ENCODE assay signal across 2 cellular contexts in the genomic region with DNA sequence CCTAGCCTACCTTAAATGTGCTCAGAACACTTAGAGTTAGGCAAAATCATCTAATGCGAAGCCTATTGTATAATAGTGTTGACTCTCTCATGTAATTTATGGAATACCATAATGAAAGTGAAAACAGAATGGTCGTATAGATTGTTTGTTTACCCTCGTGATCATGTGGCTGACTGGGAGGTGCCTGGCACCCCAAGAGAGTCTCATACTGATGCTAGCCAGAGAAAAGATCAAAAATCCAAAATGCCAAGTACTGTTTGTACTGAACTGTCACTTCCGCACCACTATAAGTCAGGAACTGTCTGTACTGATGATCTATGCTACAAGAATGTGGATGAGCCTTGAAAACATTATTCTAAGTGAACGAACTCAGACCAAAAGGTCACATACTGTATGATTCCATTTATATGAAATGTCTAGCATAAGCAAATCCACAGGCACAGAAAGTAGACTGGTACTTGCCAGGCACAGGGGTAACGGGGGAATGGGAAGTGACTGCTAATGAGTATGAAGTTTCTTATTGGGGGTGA.
TF ChIP-seq lines count a peak whose summit lies in the region.

No MANE protein-coding gene starts in this region.

TF ChIP-seq in GM23338, 12 proteins besides CTCF, POLR2A, EP300 and RAD21 (continues in another document):
- TF ChIP-seq, protein P1, sequence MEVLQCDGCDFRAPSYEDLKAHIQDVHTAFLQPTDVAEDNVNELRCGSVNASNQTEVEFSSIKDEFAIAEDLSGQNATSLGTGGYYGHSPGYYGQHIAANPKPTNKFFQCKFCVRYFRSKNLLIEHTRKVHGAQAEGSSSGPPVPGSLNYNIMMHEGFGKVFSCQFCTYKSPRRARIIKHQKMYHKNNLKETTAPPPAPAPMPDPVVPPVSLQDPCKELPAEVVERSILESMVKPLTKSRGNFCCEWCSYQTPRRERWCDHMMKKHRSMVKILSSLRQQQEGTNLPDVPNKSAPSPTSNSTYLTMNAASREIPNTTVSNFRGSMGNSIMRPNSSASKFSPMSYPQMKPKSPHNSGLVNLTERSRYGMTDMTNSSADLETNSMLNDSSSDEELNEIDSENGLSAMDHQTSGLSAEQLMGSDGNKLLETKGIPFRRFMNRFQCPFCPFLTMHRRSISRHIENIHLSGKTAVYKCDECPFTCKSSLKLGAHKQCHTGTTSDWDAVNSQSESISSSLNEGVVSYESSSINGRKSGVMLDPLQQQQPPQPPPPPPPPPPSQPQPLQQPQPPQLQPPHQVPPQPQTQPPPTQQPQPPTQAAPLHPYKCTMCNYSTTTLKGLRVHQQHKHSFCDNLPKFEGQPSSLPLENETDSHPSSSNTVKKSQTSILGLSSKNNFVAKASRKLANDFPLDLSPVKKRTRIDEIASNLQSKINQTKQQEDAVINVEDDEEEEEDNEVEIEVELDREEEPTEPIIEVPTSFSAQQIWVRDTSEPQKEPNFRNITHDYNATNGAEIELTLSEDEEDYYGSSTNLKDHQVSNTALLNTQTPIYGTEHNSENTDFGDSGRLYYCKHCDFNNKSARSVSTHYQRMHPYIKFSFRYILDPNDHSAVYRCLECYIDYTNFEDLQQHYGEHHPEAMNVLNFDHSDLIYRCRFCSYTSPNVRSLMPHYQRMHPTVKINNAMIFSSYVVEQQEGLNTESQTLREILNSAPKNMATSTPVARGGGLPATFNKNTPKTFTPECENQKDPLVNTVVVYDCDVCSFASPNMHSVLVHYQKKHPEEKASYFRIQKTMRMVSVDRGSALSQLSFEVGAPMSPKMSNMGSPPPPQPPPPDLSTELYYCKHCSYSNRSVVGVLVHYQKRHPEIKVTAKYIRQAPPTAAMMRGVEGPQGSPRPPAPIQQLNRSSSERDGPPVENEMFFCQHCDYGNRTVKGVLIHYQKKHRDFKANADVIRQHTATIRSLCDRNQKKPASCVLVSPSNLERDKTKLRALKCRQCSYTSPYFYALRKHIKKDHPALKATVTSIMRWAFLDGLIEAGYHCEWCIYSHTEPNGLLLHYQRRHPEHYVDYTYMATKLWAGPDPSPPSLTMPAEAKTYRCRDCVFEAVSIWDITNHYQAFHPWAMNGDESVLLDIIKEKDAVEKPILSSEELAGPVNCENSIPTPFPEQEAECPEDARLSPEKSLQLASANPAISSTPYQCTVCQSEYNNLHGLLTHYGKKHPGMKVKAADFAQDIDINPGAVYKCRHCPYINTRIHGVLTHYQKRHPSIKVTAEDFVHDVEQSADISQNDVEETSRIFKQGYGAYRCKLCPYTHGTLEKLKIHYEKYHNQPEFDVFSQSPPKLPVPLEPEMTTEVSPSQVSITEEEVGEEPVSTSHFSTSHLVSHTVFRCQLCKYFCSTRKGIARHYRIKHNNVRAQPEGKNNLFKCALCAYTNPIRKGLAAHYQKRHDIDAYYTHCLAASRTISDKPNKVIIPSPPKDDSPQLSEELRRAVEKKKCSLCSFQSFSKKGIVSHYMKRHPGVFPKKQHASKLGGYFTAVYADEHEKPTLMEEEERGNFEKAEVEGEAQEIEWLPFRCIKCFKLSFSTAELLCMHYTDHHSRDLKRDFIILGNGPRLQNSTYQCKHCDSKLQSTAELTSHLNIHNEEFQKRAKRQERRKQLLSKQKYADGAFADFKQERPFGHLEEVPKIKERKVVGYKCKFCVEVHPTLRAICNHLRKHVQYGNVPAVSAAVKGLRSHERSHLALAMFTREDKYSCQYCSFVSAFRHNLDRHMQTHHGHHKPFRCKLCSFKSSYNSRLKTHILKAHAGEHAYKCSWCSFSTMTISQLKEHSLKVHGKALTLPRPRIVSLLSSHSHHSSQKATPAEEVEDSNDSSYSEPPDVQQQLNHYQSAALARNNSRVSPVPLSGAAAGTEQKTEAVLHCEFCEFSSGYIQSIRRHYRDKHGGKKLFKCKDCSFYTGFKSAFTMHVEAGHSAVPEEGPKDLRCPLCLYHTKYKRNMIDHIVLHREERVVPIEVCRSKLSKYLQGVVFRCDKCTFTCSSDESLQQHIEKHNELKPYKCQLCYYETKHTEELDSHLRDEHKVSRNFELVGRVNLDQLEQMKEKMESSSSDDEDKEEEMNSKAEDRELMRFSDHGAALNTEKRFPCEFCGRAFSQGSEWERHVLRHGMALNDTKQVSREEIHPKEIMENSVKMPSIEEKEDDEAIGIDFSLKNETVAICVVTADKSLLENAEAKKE (CRISPR knock-in tag; IDR thresholded peaks at IDR 0.05), result no peak
- TF ChIP-seq ZNF114 (CRISPR knock-in tag; IDR thresholded peaks at IDR 0.05) (no peak), EZH2phosphoT487 (IDR thresholded peaks at IDR 0.05; ENCODE audit: unreplicated experiment) (no peak), ZNF331 (CRISPR knock-in tag; IDR thresholded peaks at IDR 0.05; ENCODE audit: low read depth) (no peak), CREB1 (CRISPR knock-in tag; IDR thresholded peaks at IDR 0.05; ENCODE audit: low read depth) (no peak), EZH2 (IDR thresholded peaks at IDR 0.05; ENCODE audit: low read depth, unreplicated experiment) (no peak), NANOG (IDR thresholded peaks at IDR 0.05; ENCODE audit: borderline replicate concordance) (no peak)
- TF ChIP-seq, protein P2, sequence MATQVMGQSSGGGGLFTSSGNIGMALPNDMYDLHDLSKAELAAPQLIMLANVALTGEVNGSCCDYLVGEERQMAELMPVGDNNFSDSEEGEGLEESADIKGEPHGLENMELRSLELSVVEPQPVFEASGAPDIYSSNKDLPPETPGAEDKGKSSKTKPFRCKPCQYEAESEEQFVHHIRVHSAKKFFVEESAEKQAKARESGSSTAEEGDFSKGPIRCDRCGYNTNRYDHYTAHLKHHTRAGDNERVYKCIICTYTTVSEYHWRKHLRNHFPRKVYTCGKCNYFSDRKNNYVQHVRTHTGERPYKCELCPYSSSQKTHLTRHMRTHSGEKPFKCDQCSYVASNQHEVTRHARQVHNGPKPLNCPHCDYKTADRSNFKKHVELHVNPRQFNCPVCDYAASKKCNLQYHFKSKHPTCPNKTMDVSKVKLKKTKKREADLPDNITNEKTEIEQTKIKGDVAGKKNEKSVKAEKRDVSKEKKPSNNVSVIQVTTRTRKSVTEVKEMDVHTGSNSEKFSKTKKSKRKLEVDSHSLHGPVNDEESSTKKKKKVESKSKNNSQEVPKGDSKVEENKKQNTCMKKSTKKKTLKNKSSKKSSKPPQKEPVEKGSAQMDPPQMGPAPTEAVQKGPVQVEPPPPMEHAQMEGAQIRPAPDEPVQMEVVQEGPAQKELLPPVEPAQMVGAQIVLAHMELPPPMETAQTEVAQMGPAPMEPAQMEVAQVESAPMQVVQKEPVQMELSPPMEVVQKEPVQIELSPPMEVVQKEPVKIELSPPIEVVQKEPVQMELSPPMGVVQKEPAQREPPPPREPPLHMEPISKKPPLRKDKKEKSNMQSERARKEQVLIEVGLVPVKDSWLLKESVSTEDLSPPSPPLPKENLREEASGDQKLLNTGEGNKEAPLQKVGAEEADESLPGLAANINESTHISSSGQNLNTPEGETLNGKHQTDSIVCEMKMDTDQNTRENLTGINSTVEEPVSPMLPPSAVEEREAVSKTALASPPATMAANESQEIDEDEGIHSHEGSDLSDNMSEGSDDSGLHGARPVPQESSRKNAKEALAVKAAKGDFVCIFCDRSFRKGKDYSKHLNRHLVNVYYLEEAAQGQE (IDR thresholded peaks at IDR 0.05; ENCODE audit: unreplicated experiment), result no peak
- TF ChIP-seq, protein P3, sequence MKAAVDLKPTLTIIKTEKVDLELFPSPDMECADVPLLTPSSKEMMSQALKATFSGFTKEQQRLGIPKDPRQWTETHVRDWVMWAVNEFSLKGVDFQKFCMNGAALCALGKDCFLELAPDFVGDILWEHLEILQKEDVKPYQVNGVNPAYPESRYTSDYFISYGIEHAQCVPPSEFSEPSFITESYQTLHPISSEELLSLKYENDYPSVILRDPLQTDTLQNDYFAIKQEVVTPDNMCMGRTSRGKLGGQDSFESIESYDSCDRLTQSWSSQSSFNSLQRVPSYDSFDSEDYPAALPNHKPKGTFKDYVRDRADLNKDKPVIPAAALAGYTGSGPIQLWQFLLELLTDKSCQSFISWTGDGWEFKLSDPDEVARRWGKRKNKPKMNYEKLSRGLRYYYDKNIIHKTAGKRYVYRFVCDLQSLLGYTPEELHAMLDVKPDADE (IDR thresholded peaks at IDR 0.05), result no peak

TF ChIP-seq in SK-N-SH, 30 proteins besides CTCF, POLR2A, EP300 and RAD21 (continued from another document):
- TF ChIP-seq TEAD4 (IDR thresholded peaks at IDR 0.05; ENCODE audit: borderline replicate concordance, insufficient read depth) (peak; percentile 88), YY1 (IDR thresholded peaks at IDR 0.05; ENCODE audit: low read depth) (no peak), RXRA (IDR thresholded peaks at IDR 0.05; ENCODE audit: borderline replicate concordance, low read depth) (peak; percentile 99), SIN3A (IDR thresholded peaks at IDR 0.05; ENCODE audit: borderline replicate concordance, low read depth, low read length) (peak; percentile 56; the same call in 1 of the 2 replicates)
- TF ChIP-seq, protein P4, sequence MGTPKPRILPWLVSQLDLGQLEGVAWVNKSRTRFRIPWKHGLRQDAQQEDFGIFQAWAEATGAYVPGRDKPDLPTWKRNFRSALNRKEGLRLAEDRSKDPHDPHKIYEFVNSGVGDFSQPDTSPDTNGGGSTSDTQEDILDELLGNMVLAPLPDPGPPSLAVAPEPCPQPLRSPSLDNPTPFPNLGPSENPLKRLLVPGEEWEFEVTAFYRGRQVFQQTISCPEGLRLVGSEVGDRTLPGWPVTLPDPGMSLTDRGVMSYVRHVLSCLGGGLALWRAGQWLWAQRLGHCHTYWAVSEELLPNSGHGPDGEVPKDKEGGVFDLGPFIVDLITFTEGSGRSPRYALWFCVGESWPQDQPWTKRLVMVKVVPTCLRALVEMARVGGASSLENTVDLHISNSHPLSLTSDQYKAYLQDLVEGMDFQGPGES (IDR thresholded peaks at IDR 0.05; ENCODE audit: low read depth, low read length), result no peak
- TF ChIP-seq, protein P5, sequence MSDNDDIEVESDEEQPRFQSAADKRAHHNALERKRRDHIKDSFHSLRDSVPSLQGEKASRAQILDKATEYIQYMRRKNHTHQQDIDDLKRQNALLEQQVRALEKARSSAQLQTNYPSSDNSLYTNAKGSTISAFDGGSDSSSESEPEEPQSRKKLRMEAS (IDR thresholded peaks at IDR 0.05; ENCODE audit: low read depth), result peak; percentile 35
- TF ChIP-seq, protein P6, sequence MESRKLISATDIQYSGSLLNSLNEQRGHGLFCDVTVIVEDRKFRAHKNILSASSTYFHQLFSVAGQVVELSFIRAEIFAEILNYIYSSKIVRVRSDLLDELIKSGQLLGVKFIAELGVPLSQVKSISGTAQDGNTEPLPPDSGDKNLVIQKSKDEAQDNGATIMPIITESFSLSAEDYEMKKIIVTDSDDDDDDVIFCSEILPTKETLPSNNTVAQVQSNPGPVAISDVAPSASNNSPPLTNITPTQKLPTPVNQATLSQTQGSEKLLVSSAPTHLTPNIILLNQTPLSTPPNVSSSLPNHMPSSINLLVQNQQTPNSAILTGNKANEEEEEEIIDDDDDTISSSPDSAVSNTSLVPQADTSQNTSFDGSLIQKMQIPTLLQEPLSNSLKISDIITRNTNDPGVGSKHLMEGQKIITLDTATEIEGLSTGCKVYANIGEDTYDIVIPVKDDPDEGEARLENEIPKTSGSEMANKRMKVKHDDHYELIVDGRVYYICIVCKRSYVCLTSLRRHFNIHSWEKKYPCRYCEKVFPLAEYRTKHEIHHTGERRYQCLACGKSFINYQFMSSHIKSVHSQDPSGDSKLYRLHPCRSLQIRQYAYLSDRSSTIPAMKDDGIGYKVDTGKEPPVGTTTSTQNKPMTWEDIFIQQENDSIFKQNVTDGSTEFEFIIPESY (IDR thresholded peaks at IDR 0.05; ENCODE audit: borderline replicate concordance, low read depth), result peak; percentile 17; the same call in 1 of the 2 replicates
- TF ChIP-seq, protein P2 (IDR thresholded peaks at IDR 0.05; ENCODE audit: low read depth, low read length), result no peak
- TF ChIP-seq, protein P7, sequence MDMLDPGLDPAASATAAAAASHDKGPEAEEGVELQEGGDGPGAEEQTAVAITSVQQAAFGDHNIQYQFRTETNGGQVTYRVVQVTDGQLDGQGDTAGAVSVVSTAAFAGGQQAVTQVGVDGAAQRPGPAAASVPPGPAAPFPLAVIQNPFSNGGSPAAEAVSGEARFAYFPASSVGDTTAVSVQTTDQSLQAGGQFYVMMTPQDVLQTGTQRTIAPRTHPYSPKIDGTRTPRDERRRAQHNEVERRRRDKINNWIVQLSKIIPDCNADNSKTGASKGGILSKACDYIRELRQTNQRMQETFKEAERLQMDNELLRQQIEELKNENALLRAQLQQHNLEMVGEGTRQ (IDR thresholded peaks at IDR 0.05; ENCODE audit: borderline replicate concordance, low read depth, low read length), result no peak
